Comparison of ENCODE assay signal across 2 cellular contexts in the genomic region with DNA sequence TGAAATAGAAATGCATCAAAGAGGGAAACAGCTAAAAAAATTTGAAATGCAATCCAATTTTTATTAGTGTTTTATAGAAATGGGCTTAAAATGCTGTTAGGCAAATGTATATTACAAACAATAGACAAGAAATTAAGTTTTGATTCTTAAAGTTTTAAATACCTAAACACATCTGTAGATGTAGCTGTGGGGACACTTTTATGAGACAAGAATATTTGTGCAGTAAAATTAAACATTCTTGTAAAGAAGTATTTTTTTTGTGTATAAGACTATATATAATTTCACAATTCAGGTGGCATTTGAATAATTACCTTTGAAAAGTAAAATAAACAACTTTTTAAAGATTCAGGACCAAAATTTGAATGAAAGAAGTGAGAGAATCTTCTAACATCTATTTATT.
TF ChIP-seq lines count a peak whose summit lies in the region.

No MANE protein-coding gene starts in this region.

TF ChIP-seq in SK-N-SH, 30 proteins besides CTCF, POLR2A, EP300 and RAD21 (continued from another document):
- TF ChIP-seq, protein P1, sequence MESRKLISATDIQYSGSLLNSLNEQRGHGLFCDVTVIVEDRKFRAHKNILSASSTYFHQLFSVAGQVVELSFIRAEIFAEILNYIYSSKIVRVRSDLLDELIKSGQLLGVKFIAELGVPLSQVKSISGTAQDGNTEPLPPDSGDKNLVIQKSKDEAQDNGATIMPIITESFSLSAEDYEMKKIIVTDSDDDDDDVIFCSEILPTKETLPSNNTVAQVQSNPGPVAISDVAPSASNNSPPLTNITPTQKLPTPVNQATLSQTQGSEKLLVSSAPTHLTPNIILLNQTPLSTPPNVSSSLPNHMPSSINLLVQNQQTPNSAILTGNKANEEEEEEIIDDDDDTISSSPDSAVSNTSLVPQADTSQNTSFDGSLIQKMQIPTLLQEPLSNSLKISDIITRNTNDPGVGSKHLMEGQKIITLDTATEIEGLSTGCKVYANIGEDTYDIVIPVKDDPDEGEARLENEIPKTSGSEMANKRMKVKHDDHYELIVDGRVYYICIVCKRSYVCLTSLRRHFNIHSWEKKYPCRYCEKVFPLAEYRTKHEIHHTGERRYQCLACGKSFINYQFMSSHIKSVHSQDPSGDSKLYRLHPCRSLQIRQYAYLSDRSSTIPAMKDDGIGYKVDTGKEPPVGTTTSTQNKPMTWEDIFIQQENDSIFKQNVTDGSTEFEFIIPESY (IDR thresholded peaks at IDR 0.05; ENCODE audit: borderline replicate concordance, low read depth), result no peak
- TF ChIP-seq TAF1 (IDR thresholded peaks at IDR 0.05; ENCODE audit: borderline replicate concordance, low read depth, low read length), result no peak
- TF ChIP-seq MXI1 (IDR thresholded peaks at IDR 0.05; ENCODE audit: low read depth, low read length), result no peak
- TF ChIP-seq TCF12 (IDR thresholded peaks at IDR 0.05), result no peak
- no peak for TF ChIP-seq SMC3 (IDR thresholded peaks at IDR 0.05; ENCODE audit: low read depth, low read length)
- no peak for TF ChIP-seq ELF1 (IDR thresholded peaks at IDR 0.05)
- TF ChIP-seq FOSL2 (IDR thresholded peaks at IDR 0.05; ENCODE audit: borderline replicate concordance, low read depth), result no peak
- TF ChIP-seq, protein P2, sequence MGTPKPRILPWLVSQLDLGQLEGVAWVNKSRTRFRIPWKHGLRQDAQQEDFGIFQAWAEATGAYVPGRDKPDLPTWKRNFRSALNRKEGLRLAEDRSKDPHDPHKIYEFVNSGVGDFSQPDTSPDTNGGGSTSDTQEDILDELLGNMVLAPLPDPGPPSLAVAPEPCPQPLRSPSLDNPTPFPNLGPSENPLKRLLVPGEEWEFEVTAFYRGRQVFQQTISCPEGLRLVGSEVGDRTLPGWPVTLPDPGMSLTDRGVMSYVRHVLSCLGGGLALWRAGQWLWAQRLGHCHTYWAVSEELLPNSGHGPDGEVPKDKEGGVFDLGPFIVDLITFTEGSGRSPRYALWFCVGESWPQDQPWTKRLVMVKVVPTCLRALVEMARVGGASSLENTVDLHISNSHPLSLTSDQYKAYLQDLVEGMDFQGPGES (IDR thresholded peaks at IDR 0.05; ENCODE audit: low read depth, low read length), result no peak

TF ChIP-seq in SK-N-SH treated with all-trans-retinoic acid at 6 μM for 48 hours, 23 proteins besides CTCF, POLR2A, EP300 and RAD21 (continued from another document):
- TF ChIP-seq, protein P3, sequence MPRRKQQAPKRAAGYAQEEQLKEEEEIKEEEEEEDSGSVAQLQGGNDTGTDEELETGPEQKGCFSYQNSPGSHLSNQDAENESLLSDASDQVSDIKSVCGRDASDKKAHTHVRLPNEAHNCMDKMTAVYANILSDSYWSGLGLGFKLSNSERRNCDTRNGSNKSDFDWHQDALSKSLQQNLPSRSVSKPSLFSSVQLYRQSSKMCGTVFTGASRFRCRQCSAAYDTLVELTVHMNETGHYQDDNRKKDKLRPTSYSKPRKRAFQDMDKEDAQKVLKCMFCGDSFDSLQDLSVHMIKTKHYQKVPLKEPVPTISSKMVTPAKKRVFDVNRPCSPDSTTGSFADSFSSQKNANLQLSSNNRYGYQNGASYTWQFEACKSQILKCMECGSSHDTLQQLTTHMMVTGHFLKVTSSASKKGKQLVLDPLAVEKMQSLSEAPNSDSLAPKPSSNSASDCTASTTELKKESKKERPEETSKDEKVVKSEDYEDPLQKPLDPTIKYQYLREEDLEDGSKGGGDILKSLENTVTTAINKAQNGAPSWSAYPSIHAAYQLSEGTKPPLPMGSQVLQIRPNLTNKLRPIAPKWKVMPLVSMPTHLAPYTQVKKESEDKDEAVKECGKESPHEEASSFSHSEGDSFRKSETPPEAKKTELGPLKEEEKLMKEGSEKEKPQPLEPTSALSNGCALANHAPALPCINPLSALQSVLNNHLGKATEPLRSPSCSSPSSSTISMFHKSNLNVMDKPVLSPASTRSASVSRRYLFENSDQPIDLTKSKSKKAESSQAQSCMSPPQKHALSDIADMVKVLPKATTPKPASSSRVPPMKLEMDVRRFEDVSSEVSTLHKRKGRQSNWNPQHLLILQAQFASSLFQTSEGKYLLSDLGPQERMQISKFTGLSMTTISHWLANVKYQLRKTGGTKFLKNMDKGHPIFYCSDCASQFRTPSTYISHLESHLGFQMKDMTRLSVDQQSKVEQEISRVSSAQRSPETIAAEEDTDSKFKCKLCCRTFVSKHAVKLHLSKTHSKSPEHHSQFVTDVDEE (CRISPR knock-in tag; IDR thresholded peaks at IDR 0.05), result no peak
- no peak for TF ChIP-seq RARB (CRISPR knock-in tag; IDR thresholded peaks at IDR 0.05)
- TF ChIP-seq BACH2 (CRISPR knock-in tag; IDR thresholded peaks at IDR 0.05; ENCODE audit: borderline replicate concordance), result no peak
TF ChIP-seq in SK-N-SH treated with all-trans-retinoic acid at 6 μM for 48 hours: peak in this region for 0.
